ENCODE assay signal across 8 cellular contexts in the genomic region with DNA sequence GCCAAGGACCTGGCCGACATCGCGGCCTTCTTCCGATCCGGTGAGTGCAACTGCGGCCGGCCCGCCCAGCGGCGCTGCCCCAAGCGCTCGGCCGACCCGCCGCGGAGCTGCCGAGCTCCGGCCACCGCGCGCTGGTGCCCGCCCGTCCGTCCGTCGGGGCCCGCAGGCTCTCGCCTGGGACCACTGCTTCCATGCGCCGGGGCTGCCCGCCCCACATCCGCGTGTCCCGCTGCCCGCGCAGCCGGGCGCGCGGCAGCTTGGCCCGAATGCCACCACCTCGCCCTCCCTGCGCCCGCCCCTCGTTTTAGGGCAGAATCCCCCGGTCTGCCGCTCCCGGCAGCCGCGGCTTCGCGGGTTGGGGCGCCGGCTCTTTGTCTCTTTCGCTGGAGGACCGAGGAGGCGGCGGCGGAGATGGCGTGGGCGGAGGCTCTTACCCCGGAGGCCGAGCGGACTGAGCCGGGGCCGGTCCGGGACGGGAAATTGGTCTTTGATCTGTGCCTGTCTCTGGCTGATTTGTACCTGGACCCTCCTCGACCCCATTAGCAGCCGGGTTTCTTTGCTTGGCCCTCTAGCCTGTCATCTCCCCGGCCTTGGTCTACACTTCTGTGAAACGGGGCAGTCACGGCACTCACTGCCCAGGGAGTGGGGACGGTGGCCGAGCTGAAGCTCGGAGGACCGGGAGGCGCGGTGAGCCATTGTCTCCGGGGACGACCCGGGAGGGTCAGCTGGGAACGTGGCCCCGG. TPM values are rescaled to one million over a fixed set of nuclear protein-coding genes. Genes with fewer than 3 reads are reported as not detected.
A peak's percentile ranks its signal among the peaks of the same experiment; 100 is the strongest.
DNase-seq lines count a peak whose midpoint lies in the region; ATAC-seq and TF ChIP-seq lines count a peak whose summit lies in the region.

No MANE protein-coding gene starts in this region.

- peak overlapping the region; percentile 55 for H3K9ac ChIP-seq in endodermal cell (ENCODE audit: extremely low read depth, low read length, poor library complexity, severe bottlenecking)

- no peaks in the 10 kb centered on the region for H3K9me3 ChIP-seq in CD4-positive, alpha-beta memory T cell (ENCODE audit: control insufficient read depth in 1 of 2, low read length in 2 of 2)
- H3K9me3 ChIP-seq in endodermal cell (ENCODE audit: control insufficient read depth, low read length) (no peaks in the 10 kb centered on the region), muscle layer of duodenum (ENCODE audit: control insufficient read depth in 1 of 2, low read length in 2 of 2) (no peaks in the 10 kb centered on the region), thymus (ENCODE audit: control insufficient read depth) (no peaks in the 10 kb centered on the region)

- WGBS in endodermal cell (ENCODE audit: insufficient coverage in 1 of 2, insufficient read length in 1 of 2), 2 experiments, result 0 to 1% methylated on average over 34 to 84 of the region's 84 CpGs
- under 1% methylated on average over 84 of the region's 84 CpGs for WGBS in thymus

- POLR2A ChIA-PET in CD4-positive, alpha-beta memory T cell (lab: Charles Lee; ENCODE audit: partially characterized antibody), result interaction anchor here (0.7 kb wide), 1 partner anchor 70 kb away, joined by 4 read pairs; no protein-coding TSS in a partner anchor

- ATAC-seq in GM19467 (IDR thresholded peaks at IDR 0.05; ENCODE audit: unreplicated experiment), result peak; percentile 6
- ATAC-seq in HG03571 (IDR thresholded peaks at IDR 0.05; ENCODE audit: unreplicated experiment), result peak; percentile 6

- peak overlapping the region in 1 of 2 donors; percentile 49 for H3K4me3 ChIP-seq in CD4-positive, alpha-beta memory T cell (ENCODE audit: low read length in 2 of 2)
- H3K4me3 ChIP-seq in endodermal cell (ENCODE audit: low read length) (peak overlapping the region; percentile 88), muscle layer of duodenum (ENCODE audit: low read depth in 1 of 2, low read length in 2 of 2) (peak overlapping the region; percentile 77 to 91), thymus (ENCODE audit: low read length) (peak overlapping the region; percentile 91)

- H3K36me3 ChIP-seq in CD4-positive, alpha-beta memory T cell (ENCODE audit: insufficient read depth, low read length), result no peaks in the 10 kb centered on the region
- H3K36me3 ChIP-seq in endodermal cell (ENCODE audit: control insufficient read depth, insufficient read depth, low read length) (no peaks in the 10 kb centered on the region), muscle layer of duodenum (ENCODE audit: control insufficient read depth in 1 of 2, insufficient read depth in 2 of 2, low read length in 2 of 2) (peaks cover 0 to 7% of the 10 kb centered on the region in 2 donors), thymus (ENCODE audit: control insufficient read depth, insufficient read depth) (no peaks in the 10 kb centered on the region)

- intact Hi-C loops in CD4-positive, alpha-beta memory T cell (cut with micrococcal nuclease), result loop anchor here (5.0 to 10.0 kb wide), 2 partner anchors 521 to 728 kb away; a partner anchor contains a TSS

- peaks cover 0 to 6% (median 0%) of the 10 kb centered on the region in 8 donors for H3K9me3 Mint-ChIP-seq in CD4-positive, alpha-beta memory T cell
- no peaks in the 10 kb centered on the region for H3K9me3 Mint-ChIP-seq in endodermal cell

- H3K4me1 Mint-ChIP-seq in CD4-positive, alpha-beta memory T cell, result peaks cover 7 to 21% (median 11%) of the 10 kb centered on the region in 4 donors
- H3K4me1 Mint-ChIP-seq in endodermal cell, result peaks cover 36% of the 10 kb centered on the region

- peaks cover 11% of the 10 kb centered on the region for H3K4me1 ChIP-seq in CD4-positive, alpha-beta memory T cell (ENCODE audit: insufficient read depth, low read length)
- H3K4me1 ChIP-seq in endodermal cell (ENCODE audit: control insufficient read depth, insufficient read depth, low read length), result peaks cover 8% of the 10 kb centered on the region
- H3K4me1 ChIP-seq in muscle layer of duodenum (ENCODE audit: control insufficient read depth in 1 of 2, insufficient read depth in 2 of 2, low read length in 2 of 2), result peaks cover 18 to 46% of the 10 kb centered on the region in 2 donors
- peaks cover 11% of the 10 kb centered on the region for H3K4me1 ChIP-seq in thymus (ENCODE audit: control insufficient read depth, insufficient read depth, low read length)

- H3K27ac Mint-ChIP-seq in CD4-positive, alpha-beta memory T cell, result peak overlapping the region in 4 of 7 donors; percentile 29 to 78 (median 51)
- peak overlapping the region; percentile 87 for H3K27ac Mint-ChIP-seq in endodermal cell

- no peak overlapping the region for H3K27ac ChIP-seq in CD4-positive, alpha-beta memory T cell (ENCODE audit: low read depth, low read length)
- H3K27ac ChIP-seq in endodermal cell (ENCODE audit: low read depth, low read length) (peak overlapping the region; percentile 77), muscle layer of duodenum (ENCODE audit: low read length) (peak overlapping the region; percentile 91), thymus (ENCODE audit: low read depth) (peak overlapping the region; percentile 81)

- no peak for TF ChIP-seq CTCF in endodermal cell (conservative IDR thresholded peaks at IDR 0.05)

- peak overlapping the region; percentile 78 to 87 (median 84) for H3K4me3 Mint-ChIP-seq in CD4-positive, alpha-beta memory T cell
- peak overlapping the region; percentile 83 for H3K4me3 Mint-ChIP-seq in endodermal cell

- in situ Hi-C loops in G401 (cut with HindIII; ENCODE audit: low sequenced_read_pairs), result no loop called here

- CTCF ChIA-PET in CD4-positive, alpha-beta memory T cell (lab: Charles Lee; ENCODE audit: partially characterized antibody), result no interaction called here

- peak; percentile 14 to 40 (median 22) for DNase-seq in CD4-positive, alpha-beta memory T cell
- DNase-seq in activated CD4-positive, alpha-beta T cell treated with anti-CD3 and anti-CD28 coated beads, Interleukin-2, amount 50 U/mL, for 4 hours, result peak; percentile 10 to 11
- DNase-seq in endodermal cell, result peak; percentile 76
- DNase-seq in G401 (ENCODE audit: low spot score), result no peak

- H3K27me3 Mint-ChIP-seq in CD4-positive, alpha-beta memory T cell, result peaks cover 17 to 27% of the 10 kb centered on the region in 2 donors
- peaks cover 35% of the 10 kb centered on the region for H3K27me3 Mint-ChIP-seq in endodermal cell (ENCODE audit: insufficient read depth)

- H3K36me3 Mint-ChIP-seq in CD4-positive, alpha-beta memory T cell, result no peaks in the 10 kb centered on the region
- H3K36me3 Mint-ChIP-seq in endodermal cell (ENCODE audit: low read depth), result no peaks in the 10 kb centered on the region

- peaks cover 11% of the 10 kb centered on the region for H3K27me3 ChIP-seq in CD4-positive, alpha-beta memory T cell (ENCODE audit: insufficient read depth, low read length)
- H3K27me3 ChIP-seq in endodermal cell (ENCODE audit: control insufficient read depth, insufficient read depth, low read length, poor library complexity, severe bottlenecking) (peaks cover 33% of the 10 kb centered on the region), muscle layer of duodenum (ENCODE audit: low read depth, low read length) (no peaks in the 10 kb centered on the region), thymus (ENCODE audit: control insufficient read depth, insufficient read depth) (peaks cover 10% of the 10 kb centered on the region)

RNA-seq across cellular contexts. Expression of a gene that starts 0.9 kb away (rescaled TPM):
- total RNA-seq in CD4-positive, alpha-beta memory T cell, result 10 to 100 TPM in 1 of 2 experiments, 1 to 10 TPM in 1; 9.7 to 11.5 TPM
- under 1 TPM in 1 of 2 donors, not detected in 1; 0.09 TPM for polyA plus RNA-seq in CD4-positive, alpha-beta memory T cell
- total RNA-seq in endodermal cell, result 100 to 1,000 TPM in 1 of 2 donors, 10 to 100 TPM in 1; 88.3 to 109 TPM
- polyA plus RNA-seq in endodermal cell (2013, experiment 1 of 2), result 56.6 TPM
- 54.0 TPM for polyA plus RNA-seq in endodermal cell (2013, experiment 2 of 2)
- 52.1 TPM for polyA plus RNA-seq in thymus
- 42.1 and 50.0 TPM in 2 replicates for total RNA-seq in G401 (2014; rRNA removed; shearing (Covaris generic))
